20 cellular contexts compared by ENCODE assay signal in genomic region chr16:65010136-65010535, GRCh38.
"Had no signal": no experiment of that assay in that cellular context is flagged by ENCODE, and none has a peak within 500 bp of the region (broad histone marks: within the 10 kb centered on the region; RNA-seq: fewer than 3 reads in every experiment).

No MANE protein-coding gene starts in this region.

- H3K9me3 Mint-ChIP-seq: stimulated activated naive CD8-positive, alpha-beta T cell treated with anti-CD3 and anti-CD28 coated beads, Interleukin-15, Interleukin-2, amounts not matched to agents 100 ng/mL and 50 ng/mL, for 24 hours had no signal

- H3K4me1 Mint-ChIP-seq: activated naive CD8-positive, alpha-beta T cell treated with anti-CD3 and anti-CD28 coated beads, Interleukin-2, amount 10 ng/mL, durations not matched to agents 7 days and 5 days; naive thymus-derived CD8-positive, alpha-beta T cell; T-cell had no signal

- H3K4me1 ChIP-seq: ascending aorta, colonic mucosa, thyroid gland, vagina had no signal

- H3K27me3 ChIP-seq: ascending aorta, cardiac muscle cell, colonic mucosa, thyroid gland, vagina had no signal

- H3K27ac Mint-ChIP-seq: activated CD4-positive, alpha-beta memory T cell treated with anti-CD3 and anti-CD28 coated beads for 36 hours; activated naive CD8-positive, alpha-beta T cell treated with anti-CD3 and anti-CD28 coated beads, Interleukin-2, amount 10 ng/mL, durations not matched to agents 7 days and 5 days; activated T-cell treated with anti-CD3 and anti-CD28 coated beads, Interleukin-2, amount 50 U/mL, for 72 hours; naive thymus-derived CD8-positive, alpha-beta T cell; stimulated activated naive CD8-positive, alpha-beta T cell treated with anti-CD3 and anti-CD28 coated beads, Interleukin-15, Interleukin-2, amounts not matched to agents 100 ng/mL and 50 ng/mL, for 24 hours; T-cell had no signal

- H3K4me3 ChIP-seq: ascending aorta, cardiac muscle cell, colonic mucosa, lung, mucosa of descending colon, thyroid gland, vagina had no signal

- H3K27ac ChIP-seq: ascending aorta, cardiac muscle cell, colonic mucosa, thyroid gland, vagina had no signal

- H3K36me3 ChIP-seq: cardiac muscle cell, colonic mucosa, thyroid gland, vagina had no signal

- ATAC-seq: activated T-cell treated with anti-CD3 and anti-CD28 coated beads, Interleukin-2, amount 50 U/mL, for 72 hours; left colon; mucosa of descending colon; naive thymus-derived CD8-positive, alpha-beta T cell; T-cell had no signal

- H3K36me3 Mint-ChIP-seq: activated CD4-positive, alpha-beta memory T cell treated with anti-CD3 and anti-CD28 coated beads for 36 hours; activated naive CD8-positive, alpha-beta T cell treated with anti-CD3 and anti-CD28 coated beads, Interleukin-2, amount 10 ng/mL, durations not matched to agents 7 days and 5 days; naive thymus-derived CD8-positive, alpha-beta T cell; T-cell had no signal

- H3K9me3 ChIP-seq: ascending aorta, colonic mucosa, mucosa of descending colon, thyroid gland, vagina had no signal

- DNase-seq: activated CD4-positive, alpha-beta memory T cell treated with anti-CD3 and anti-CD28 coated beads for 36 hours; activated CD4-positive, alpha-beta T cell treated with anti-CD3 and anti-CD28 coated beads for 1 hour; activated naive CD8-positive, alpha-beta T cell treated with anti-CD3 and anti-CD28 coated beads, Interleukin-2, amount 10 ng/mL, durations not matched to agents 7 days and 5 days; activated T-cell treated with anti-CD3 and anti-CD28 coated beads, Interleukin-2, amount 50 U/mL, for 72 hours; colonic mucosa; effector CD8-positive, alpha-beta T cell; left colon; mucosa of descending colon; naive thymus-derived CD8-positive, alpha-beta T cell; occipital lobe; stimulated activated CD4-positive, alpha-beta T cell treated with anti-CD3 and anti-CD28 coated beads, Interleukin-4, amount 100 ng/mL, for 1 hour; stimulated activated CD8-positive, alpha-beta memory T cell treated with anti-CD3 and anti-CD28 coated beads, Interleukin-4, amount 100 ng/mL, for 48 hours; T-cell; T1000; thyroid gland had no signal

- H3K4me3 Mint-ChIP-seq: activated CD4-positive, alpha-beta memory T cell treated with anti-CD3 and anti-CD28 coated beads for 36 hours; activated naive CD8-positive, alpha-beta T cell treated with anti-CD3 and anti-CD28 coated beads, Interleukin-2, amount 10 ng/mL, durations not matched to agents 7 days and 5 days; activated T-cell treated with anti-CD3 and anti-CD28 coated beads, Interleukin-2, amount 50 U/mL, for 72 hours; naive thymus-derived CD8-positive, alpha-beta T cell; stimulated activated naive CD8-positive, alpha-beta T cell treated with anti-CD3 and anti-CD28 coated beads, Interleukin-15, Interleukin-2, amounts not matched to agents 100 ng/mL and 50 ng/mL, for 24 hours; T-cell had no signal

- H3K27me3 Mint-ChIP-seq: activated CD4-positive, alpha-beta memory T cell treated with anti-CD3 and anti-CD28 coated beads for 36 hours; activated naive CD8-positive, alpha-beta T cell treated with anti-CD3 and anti-CD28 coated beads, Interleukin-2, amount 10 ng/mL, durations not matched to agents 7 days and 5 days; naive thymus-derived CD8-positive, alpha-beta T cell; stimulated activated naive CD8-positive, alpha-beta T cell treated with anti-CD3 and anti-CD28 coated beads, Interleukin-15, Interleukin-2, amounts not matched to agents 100 ng/mL and 50 ng/mL, for 24 hours; T-cell had no signal
